Comparison of ENCODE assay signal across 18 cellular contexts in genomic region chr3:168081856-168082255, GRCh38. TPM values are rescaled to one million over a fixed set of nuclear protein-coding genes. Genes with fewer than 3 reads are reported as not detected.
DNase-seq lines count a peak whose midpoint lies in the region; ATAC-seq and TF ChIP-seq lines count a peak whose summit lies in the region.
"Had no signal": no experiment of that assay in that cellular context is flagged by ENCODE, and none has a peak within 500 bp of the region (broad histone marks: within the 10 kb centered on the region; RNA-seq: fewer than 3 reads in every experiment).

No MANE protein-coding gene starts in this region.

- H3K27me3 Mint-ChIP-seq in HFFc6 (ENCODE audit: insufficient read depth) (no peaks in the 10 kb centered on the region), WTC11 (ENCODE audit: low read depth) (no peaks in the 10 kb centered on the region)
- H3K27me3 Mint-ChIP-seq: CD4-positive, CD25-positive, alpha-beta regulatory T cell; CD8-positive, alpha-beta memory T cell had no signal

- H3K4me3 Mint-ChIP-seq in HFFc6 (peak overlapping the region; percentile 32; the same call in 1 of the 2 replicates), WTC11 (no peak overlapping the region)
- H3K4me3 Mint-ChIP-seq: CD4-positive, CD25-positive, alpha-beta regulatory T cell; CD8-positive, alpha-beta memory T cell; H9 had no signal

- H3K36me3 Mint-ChIP-seq in HFFc6 (ENCODE audit: low read depth): peaks cover 26% of the 10 kb centered on the region
- no peaks in the 10 kb centered on the region; the same call in 1 of the 2 replicates for H3K36me3 Mint-ChIP-seq in WTC11
- H3K36me3 Mint-ChIP-seq: CD4-positive, CD25-positive, alpha-beta regulatory T cell; CD8-positive, alpha-beta memory T cell had no signal

- CTCF ChIA-PET in WTC11 (lab: Charles Lee): interaction anchor here (0.6 to 1.1 kb wide), 2 partner anchors 41 to 84 kb away, joined by 3 read pairs; no protein-coding TSS in a partner anchor

- H3K27ac Mint-ChIP-seq in HFFc6: peak overlapping the region; percentile 93
- no peak overlapping the region for H3K27ac Mint-ChIP-seq in WTC11
- H3K27ac Mint-ChIP-seq: CD4-positive, CD25-positive, alpha-beta regulatory T cell had no signal

- H3K9me3 Mint-ChIP-seq in HFFc6: no peaks in the 10 kb centered on the region
- H3K9me3 Mint-ChIP-seq in WTC11: no peaks in the 10 kb centered on the region
- H3K9me3 Mint-ChIP-seq: H9 had no signal

- H3K4me1 Mint-ChIP-seq in HFFc6 (ENCODE audit: low read depth) (peaks cover 86% of the 10 kb centered on the region), WTC11 (peaks cover 47% of the 10 kb centered on the region)
- H3K4me1 Mint-ChIP-seq: CD4-positive, CD25-positive, alpha-beta regulatory T cell; CD8-positive, alpha-beta memory T cell had no signal

- DNase-seq in ELF-1 (ENCODE audit: low read depth, low spot score) (peak; percentile 64), ELR (ENCODE audit: low read depth) (peak; percentile 27), HFFc6 (no peak), WTC11 (ENCODE audit: low spot score) (no peak), ecto neural progenitor cell (ENCODE audit: low spot score) (no peak), mucosa of gallbladder (ENCODE audit: low spot score) (no peak)
- DNase-seq in activated CD8-positive, alpha-beta memory T cell treated with anti-CD3 and anti-CD28 coated beads, Interleukin-2, amount 50 U/mL, for 4 hours: no peak
- DNase-seq: ACHN; BE2C; C1 segment of cervical spinal cord; CD4-positive, CD25-positive, alpha-beta regulatory T cell; CD8-positive, alpha-beta memory T cell; COR-L47; DMS 273 treated with DMSO at 0.1 percent for 48 hours; GF-D8; H9; KBM-7 had no signal

- POLR2A ChIA-PET in WTC11 (lab: Charles Lee): no interaction called here

- TF ChIP-seq CTCF in HFFc6 (IDR thresholded peaks at IDR 0.05): no peak
- no peak for TF ChIP-seq CTCF in WTC11 (IDR thresholded peaks at IDR 0.05)

- peak; percentile 27 for ATAC-seq in WTC11
- ATAC-seq in HG03025 (IDR thresholded peaks at IDR 0.05; ENCODE audit: low FRiP score, unreplicated experiment): no peak

TF ChIP-seq in WTC11, 78 proteins besides CTCF, POLR2A, EP300 and RAD21:
- no peak for TF ChIP-seq ZNF121 (CRISPR knock-in tag; IDR thresholded peaks at IDR 0.05)
- no peak for TF ChIP-seq HMGXB4 (CRISPR knock-in tag; IDR thresholded peaks at IDR 0.05)
- no peak for TF ChIP-seq ZNF232 (CRISPR knock-in tag; IDR thresholded peaks at IDR 0.05)
- TF ChIP-seq GTF2I (CRISPR knock-in tag; conservative IDR thresholded peaks at IDR 0.05): no peak
- no peak for TF ChIP-seq FOXK1 (CRISPR knock-in tag; IDR thresholded peaks at IDR 0.05)
- no peak for TF ChIP-seq CDX4 (CRISPR knock-in tag; IDR thresholded peaks at IDR 0.05; ENCODE audit: borderline replicate concordance)
- no peak for TF ChIP-seq ZBTB43 (CRISPR knock-in tag; IDR thresholded peaks at IDR 0.05)
- no peak for TF ChIP-seq ZNF317 (CRISPR knock-in tag; IDR thresholded peaks at IDR 0.05; ENCODE audit: borderline replicate concordance, low read depth)
- no peak for TF ChIP-seq NFATC4 (CRISPR knock-in tag; IDR thresholded peaks at IDR 0.05)
- no peak for TF ChIP-seq NR2C2 (CRISPR knock-in tag; IDR thresholded peaks at IDR 0.05)
- TF ChIP-seq ZNF671 (CRISPR knock-in tag; IDR thresholded peaks at IDR 0.05): no peak
- no peak for TF ChIP-seq E2F1 (CRISPR knock-in tag; IDR thresholded peaks at IDR 0.05)
- TF ChIP-seq TP53 (CRISPR knock-in tag; IDR thresholded peaks at IDR 0.05): no peak
- no peak for TF ChIP-seq USF1 (CRISPR knock-in tag; IDR thresholded peaks at IDR 0.05)
- no peak for TF ChIP-seq FOXP1 (CRISPR knock-in tag; IDR thresholded peaks at IDR 0.05; ENCODE audit: borderline replicate concordance)
- TF ChIP-seq ATF3 (CRISPR knock-in tag; conservative IDR thresholded peaks at IDR 0.05): no peak
- TF ChIP-seq OVOL2 (CRISPR knock-in tag; IDR thresholded peaks at IDR 0.05; ENCODE audit: borderline replicate concordance): no peak
- no peak for TF ChIP-seq ZNF263 (CRISPR knock-in tag; IDR thresholded peaks at IDR 0.05; ENCODE audit: low read depth)

RNA-seq across cellular contexts. Expression of gene GOLIM4, which starts 13.9 kb away (rescaled TPM):
- 100 to 1,000 TPM in 5 of 6 experiments, 10 to 100 TPM in 1; 99.8 to 141 (median 130) TPM for total RNA-seq in HFFc6 (2021; fragmentation: NEBNext Ultra II Directional; extraction: Animal tissue kit (Norgen Biotek cat#: 25700))
- total RNA-seq in WTC11 (2021) (23.9 to 30.0 TPM (median 23.9 TPM) in 3 replicates), mucosa of gallbladder (76.6 TPM)

Comparison
In these comparisons a context has a peak if more than half of its experiments do, and no peak if none do; other contexts are left out.
1. DNase-seq: peak in ELF-1 (single experiment) and ELR (single experiment); none in HFFc6 (single experiment), WTC11 (single experiment), activated CD8-positive, alpha-beta memory T cell treated with anti-CD3 and anti-CD28 coated beads, Interleukin-2, amount 50 U/mL, for 4 hours (single experiment), ecto neural progenitor cell (single experiment) and mucosa of gallbladder (single experiment).